20 cellular contexts compared by ENCODE assay signal in the genomic region with DNA sequence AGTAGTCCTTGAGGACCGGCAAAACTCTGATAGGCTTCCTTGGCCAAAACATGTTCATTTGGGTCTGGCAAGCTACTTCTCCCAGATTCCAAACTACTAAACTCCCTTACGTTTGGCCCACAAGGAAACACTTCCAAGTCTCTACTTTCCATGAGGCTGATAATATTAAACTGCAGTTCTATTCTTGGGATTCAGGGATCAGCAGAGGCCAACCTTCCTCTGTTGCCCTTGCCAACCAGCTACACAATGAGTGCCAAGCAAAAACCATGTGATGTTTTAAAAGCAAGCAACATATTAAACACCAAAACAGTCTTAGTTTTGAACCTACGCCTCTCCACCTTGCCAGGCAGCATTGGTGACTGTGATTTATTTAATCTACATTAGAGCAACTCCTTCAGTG.
A peak's percentile ranks its signal among the peaks of the same experiment; 100 is the strongest.
DNase-seq lines count a peak whose midpoint lies in the region; TF ChIP-seq lines count a peak whose summit lies in the region.
"Had no signal": no experiment of that assay in that cellular context is flagged by ENCODE, and none has a peak within 500 bp of the region (broad histone marks: within the 10 kb centered on the region; RNA-seq: fewer than 3 reads in every experiment).

No MANE protein-coding gene starts in this region.

- H3K27me3 Mint-ChIP-seq in nephron progenitor cell (ENCODE audit: low read depth, poor library complexity), result peaks cover 3% of the 10 kb centered on the region

- peaks cover 20 to 24% (median 20%) of the 10 kb centered on the region in 3 donors for H3K4me1 ChIP-seq in skeletal muscle tissue (ENCODE audit: control insufficient read depth in 3 of 3, insufficient read depth in 3 of 3, low read length in 3 of 3)

- TF ChIP-seq CTCF in coronary artery (IDR thresholded peaks at IDR 0.05) (no peak), nephron progenitor cell (IDR thresholded peaks at IDR 0.05) (no peak)

- H3K9ac ChIP-seq in skeletal muscle tissue (ENCODE audit: low read depth in 1 of 3, low read length in 3 of 3), result no peak overlapping the region

- H3K27ac Mint-ChIP-seq in nephron progenitor cell, result peak overlapping the region; percentile 64
- H3K27ac Mint-ChIP-seq: activated CD4-positive, alpha-beta memory T cell treated with anti-CD3 and anti-CD28 coated beads, Interleukin-2, amount 10 ng/mL, durations not matched to agents 7 days and 5 days; CD4-positive, alpha-beta memory T cell; stimulated activated naive CD8-positive, alpha-beta T cell treated with anti-CD3 and anti-CD28 coated beads, Interleukin-15, amount 100 ng/mL, for 72 hours had no signal

- H3K36me3 ChIP-seq in skeletal muscle tissue (ENCODE audit: control insufficient read depth in 3 of 3, insufficient read depth in 3 of 3, low read length in 3 of 3), result no peaks in the 10 kb centered on the region

- no peaks in the 10 kb centered on the region for H3K9me3 Mint-ChIP-seq in nephron progenitor cell
- H3K9me3 Mint-ChIP-seq: activated CD4-positive, alpha-beta memory T cell treated with anti-CD3 and anti-CD28 coated beads, Interleukin-2, amount 10 ng/mL, durations not matched to agents 7 days and 5 days; CD4-positive, alpha-beta memory T cell; central memory CD8-positive, alpha-beta T cell; stimulated activated naive CD8-positive, alpha-beta T cell treated with anti-CD3 and anti-CD28 coated beads, Interleukin-15, amount 100 ng/mL, for 72 hours had no signal

- no peak overlapping the region for H3K4me3 Mint-ChIP-seq in nephron progenitor cell
- H3K4me3 Mint-ChIP-seq: activated CD4-positive, alpha-beta memory T cell treated with anti-CD3 and anti-CD28 coated beads, Interleukin-2, amount 10 ng/mL, durations not matched to agents 7 days and 5 days; central memory CD8-positive, alpha-beta T cell; stimulated activated naive CD8-positive, alpha-beta T cell treated with anti-CD3 and anti-CD28 coated beads, Interleukin-15, amount 100 ng/mL, for 72 hours had no signal

- H3K4me3 ChIP-seq in coronary artery (no peak overlapping the region), skeletal muscle tissue (ENCODE audit: low read length in 3 of 3) (no peak overlapping the region)
- H3K4me3 ChIP-seq: smooth muscle cell had no signal

- H3K9me3 ChIP-seq in skeletal muscle tissue (ENCODE audit: control insufficient read depth in 3 of 3, low read length in 3 of 3), result no peaks in the 10 kb centered on the region

- H3K4me1 Mint-ChIP-seq in nephron progenitor cell, result peaks cover 45% of the 10 kb centered on the region
- H3K4me1 Mint-ChIP-seq: activated CD4-positive, alpha-beta memory T cell treated with anti-CD3 and anti-CD28 coated beads, Interleukin-2, amount 10 ng/mL, durations not matched to agents 7 days and 5 days; CD4-positive, alpha-beta memory T cell; central memory CD8-positive, alpha-beta T cell; stimulated activated naive CD8-positive, alpha-beta T cell treated with anti-CD3 and anti-CD28 coated beads, Interleukin-15, amount 100 ng/mL, for 72 hours had no signal

- H3K27ac ChIP-seq in coronary artery (peak overlapping the region; percentile 77), skeletal muscle tissue (ENCODE audit: low read depth, low read length) (peak overlapping the region; percentile 46)

- H3K36me3 Mint-ChIP-seq in nephron progenitor cell (ENCODE audit: low read depth), result no peaks in the 10 kb centered on the region
- H3K36me3 Mint-ChIP-seq: CD4-positive, alpha-beta memory T cell had no signal

- H3K27me3 ChIP-seq in skeletal muscle tissue (ENCODE audit: control insufficient read depth in 3 of 3, insufficient read depth in 3 of 3, low read length in 3 of 3), result no peaks in the 10 kb centered on the region

- DNase-seq in coronary artery (ENCODE audit: low spot score) (no peak), globus pallidus (ENCODE audit: low spot score) (peak; percentile 29), nephron progenitor cell (no peak), NCI-H2171 (lab: John Stamatoyannopoulos, UW) (no peak), NAMALWA (ENCODE audit: low spot score) (no peak), OCI-M1 (lab: John Stamatoyannopoulos, UW) (no peak)
- no peak for DNase-seq in activated naive CD4-positive, alpha-beta T cell (lab: John Stamatoyannopoulos, UW)
- DNase-seq: activated CD4-positive, alpha-beta memory T cell treated with anti-CD3 and anti-CD28 coated beads, Interleukin-2, amount 10 ng/mL, durations not matched to agents 7 days and 5 days; activated naive CD4-positive, alpha-beta T cell treated with Interleukin-2 at 50 U/mL for 16 hours; activated T-cell treated with anti-CD3 and anti-CD28 coated beads, Interleukin-2, amount 50 U/mL, for 1 hour; CD4-positive, alpha-beta memory T cell; DMS79; NCI-H1930; posterior cingulate gyrus; stimulated activated CD4-positive, alpha-beta T cell treated with anti-CD3 and anti-CD28 coated beads, Interleukin-4, amount 100 ng/mL, for 1 hour; stimulated activated naive CD8-positive, alpha-beta T cell treated with anti-CD3 and anti-CD28 coated beads, Interleukin-15, amount 100 ng/mL, for 72 hours; T1000 had no signal
